ENCODE assay signal across 8 cellular contexts in genomic region chr3:141876381-141876890, GRCh38. TPM values are rescaled to one million over a fixed set of nuclear protein-coding genes. Genes with fewer than 3 reads are reported as not detected.
DNase-seq lines count a peak whose midpoint lies in the region; ATAC-seq and TF ChIP-seq lines count a peak whose summit lies in the region.

TSS of gene ATP1B3 (plus strand) at chr3:141876643. CDS start at chr3:141876802, 159 bp downstream.

- peak; percentile 90 for TF ChIP-seq POLR2A in prostate gland (IDR thresholded peaks at IDR 0.05)

- DNase-seq in NCI-H1048 (lab: John Stamatoyannopoulos, UW): peak; percentile 20
- DNase-seq in T-helper 1 cell: peak; percentile 66 to 87 (median 79)
- peak; percentile 90 for DNase-seq in left cardiac atrium
- peak; percentile 85 for DNase-seq in prostate gland (ENCODE audit: low spot score)
- peak; percentile 94 for DNase-seq in upper lobe of right lung

- H3K27ac ChIP-seq in adipose tissue (ENCODE audit: low read depth, low read length) (peak within 1 kb of the TSS; percentile 93), prostate gland (peak within 1 kb of the TSS; percentile 97 to 99), upper lobe of right lung (peak within 1 kb of the TSS; percentile 99)

- TF ChIP-seq CTCF in GM12875 (IDR thresholded peaks at IDR 0.05; ENCODE audit: borderline replicate concordance, insufficient read depth, low read depth, low read length): no peak
- peak in 2 of 4 experiments; percentile 28 to 42 for TF ChIP-seq CTCF in prostate gland (IDR thresholded peaks at IDR 0.05)
- no peak for TF ChIP-seq CTCF in upper lobe of right lung (IDR thresholded peaks at IDR 0.05)

- ATAC-seq in HG02588 (IDR thresholded peaks at IDR 0.05; ENCODE audit: unreplicated experiment): peak; percentile 77
- ATAC-seq in left cardiac atrium: peak; percentile 92 to 93
- peak; percentile 92 for ATAC-seq in upper lobe of right lung

- no peaks in the 10 kb centered on the region for H3K36me3 ChIP-seq in prostate gland
- H3K36me3 ChIP-seq in upper lobe of right lung: no peaks in the 10 kb centered on the region

- 0% methylated on average over 58 to 69 of the region's 69 CpGs for WGBS in adipose tissue, 3 donors
- WGBS in prostate gland: under 1% methylated on average over 49 of the region's 69 CpGs

- H3K9me3 ChIP-seq in prostate gland: no peaks in the 10 kb centered on the region
- H3K9me3 ChIP-seq in upper lobe of right lung: no peaks in the 10 kb centered on the region

- H3K27me3 ChIP-seq in prostate gland (replicated peaks; ENCODE audit: insufficient read depth) (no peaks in the 10 kb centered on the region), upper lobe of right lung (no peaks in the 10 kb centered on the region)

- H3K4me3 ChIP-seq in GM12875 (ENCODE audit: low read depth, low read length): peak within 1 kb of the TSS; percentile 87
- H3K4me3 ChIP-seq in prostate gland: peak within 1 kb of the TSS; percentile 95 to 96
- peak within 1 kb of the TSS; percentile 86 for H3K4me3 ChIP-seq in upper lobe of right lung

- H3K4me1 ChIP-seq in prostate gland (replicated peaks) (peaks cover 11% of the 10 kb centered on the region), upper lobe of right lung (peaks cover 21% of the 10 kb centered on the region)

- intact Hi-C loops in left cardiac atrium (cut with DNase I) (loop anchor here (1.0 to 5.0 kb wide), 2 partner anchors 138 to 139 kb away; partner anchors contain the start of gene RNF7 (in 2 of the 2)), prostate gland (cut with DNase I) (loop anchor here (1.0 to 5.0 kb wide), 3 partner anchors 79 to 300 kb away; partner anchors contain the start of gene RNF7), upper lobe of right lung (cut with DNase I) (no loop called here)

RNA-seq across cellular contexts. Expression of gene ATP1B3, which starts in this region (rescaled TPM):
- polyA plus RNA-seq in adipose tissue: 100 to 1,000 TPM in 2 of 3 donors, 10 to 100 TPM in 1; 24.7 to 242 (median 137) TPM
- total RNA-seq in left cardiac atrium (100 to 1,000 TPM in 1 of 2 donors, 10 to 100 TPM in 1; 68.0 to 117 TPM), prostate gland (10 to 100 TPM; 47.7 to 51.2 TPM), upper lobe of right lung (161 TPM)

Comparison
In these comparisons a context has a peak if more than half of its experiments do, and no peak if none do; other contexts are left out.
1. Peak in every context shown above with its lines: DNase-seq, ATAC-seq, H3K4me3 ChIP-seq and H3K27ac ChIP-seq.
2. DNase-seq: peak in every context shown above with its lines; median percentile 94 in upper lobe of right lung; 90 in left cardiac atrium; 85 in prostate gland; 79 in T-helper 1 cell; 20 in NCI-H1048.